ENCODE assay signal across 8 cellular contexts in genomic region chr1:151251656-151252470, GRCh38. TPM values are rescaled to one million over a fixed set of nuclear protein-coding genes. Genes with fewer than 3 reads are reported as not detected.
DNase-seq lines count a peak whose midpoint lies in the region; ATAC-seq and TF ChIP-seq lines count a peak whose summit lies in the region.

No MANE protein-coding gene starts in this region.

- no peak overlapping the region for H3K27ac Mint-ChIP-seq in activated T-helper 2 cell treated with anti-CD3 and anti-CD28 coated beads, Interferon-gamma antibody, Interleukin-2, Interleukin-4, amounts not matched to agents 10 μg/mL and 5 μg/mL and 100 μg/mL, durations not matched to agents 14 hours and 24 hours and 36 hours

- WGBS in transverse colon (ENCODE audit: low coverage in 1 of 2), 2 donors, result 50 to 66% methylated on average over 8 to 16 of the region's 16 CpGs

- TF ChIP-seq CTCF in GM12873 (IDR thresholded peaks at IDR 0.05; ENCODE audit: insufficient read depth, low read depth, low read length, missing control alignments) (peak; percentile 88), MM.1S (IDR thresholded peaks at IDR 0.05; ENCODE audit: low read length) (peak; percentile 96), foreskin fibroblast (IDR thresholded peaks at IDR 0.05; ENCODE audit: low read depth, low read length) (peak; percentile 77), osteoblast (IDR thresholded peaks at IDR 0.05; ENCODE audit: extremely low read depth, low read depth, low read length) (peak; percentile 88), transverse colon (IDR thresholded peaks at IDR 0.05) (peak; percentile 77 to 88 (median 83))

- H3K9me3 ChIP-seq in MM.1S (replicated peaks; ENCODE audit: insufficient read depth, low read length) (no peaks in the 10 kb centered on the region), osteoblast (ENCODE audit: low read depth, low read length) (no peaks in the 10 kb centered on the region), transverse colon (no peaks in the 10 kb centered on the region)

- H3K27me3 Mint-ChIP-seq in activated T-helper 2 cell treated with anti-CD3 and anti-CD28 coated beads, Interferon-gamma antibody, Interleukin-2, Interleukin-4, amounts not matched to agents 10 μg/mL and 5 μg/mL and 100 μg/mL, durations not matched to agents 14 hours and 24 hours and 36 hours (ENCODE audit: low read depth), result no peaks in the 10 kb centered on the region

- H3K4me1 Mint-ChIP-seq in activated T-helper 2 cell treated with anti-CD3 and anti-CD28 coated beads, Interferon-gamma antibody, Interleukin-2, Interleukin-4, amounts not matched to agents 10 μg/mL and 5 μg/mL and 100 μg/mL, durations not matched to agents 14 hours and 24 hours and 36 hours (ENCODE audit: low read depth), result peaks cover 12% of the 10 kb centered on the region

- H3K27ac ChIP-seq in MM.1S (ENCODE audit: low read length), result no peak overlapping the region
- H3K27ac ChIP-seq in osteoblast (ENCODE audit: low read depth, low read length), result no peak overlapping the region
- H3K27ac ChIP-seq in transverse colon, result no peak overlapping the region

- no peaks in the 10 kb centered on the region for H4K20me1 ChIP-seq in MM.1S (ENCODE audit: insufficient read depth, low read length)
- H4K20me1 ChIP-seq in osteoblast (ENCODE audit: insufficient read depth, low read length), result peaks cover 11% of the 10 kb centered on the region

- no peaks in the 10 kb centered on the region for H3K9me3 Mint-ChIP-seq in activated T-helper 2 cell treated with anti-CD3 and anti-CD28 coated beads, Interferon-gamma antibody, Interleukin-2, Interleukin-4, amounts not matched to agents 10 μg/mL and 5 μg/mL and 100 μg/mL, durations not matched to agents 14 hours and 24 hours and 36 hours

- TF ChIP-seq POLR2A in transverse colon (IDR thresholded peaks at IDR 0.05), result no peak

- H3K79me2 ChIP-seq in MM.1S (ENCODE audit: low read length), result peaks cover 25% of the 10 kb centered on the region
- H3K79me2 ChIP-seq in osteoblast (ENCODE audit: insufficient read depth, low read length), result peaks cover 21% of the 10 kb centered on the region

- peak; percentile 89 for DNase-seq in MM.1S
- peak; percentile 88 for DNase-seq in RPMI8226
- DNase-seq in activated T-helper 2 cell treated with anti-CD3 and anti-CD28 coated beads, Interferon-gamma antibody, Interleukin-2, Interleukin-4, amounts not matched to agents 10 μg/mL and 5 μg/mL and 100 μg/mL, durations not matched to agents 14 hours and 24 hours and 36 hours (ENCODE audit: low spot score), result peak; percentile 44
- DNase-seq in foreskin fibroblast, result peak; percentile 71 to 89
- peak; percentile 92 for DNase-seq in osteoblast (ENCODE audit: insufficient read length, low spot score, missing footprints)
- DNase-seq in transverse colon, result peak; percentile 66

- intact Hi-C loops in activated T-helper 2 cell treated with anti-CD3 and anti-CD28 coated beads, Interferon-gamma antibody, Interleukin-2, Interleukin-4, amounts not matched to agents 10 μg/mL and 5 μg/mL and 100 μg/mL, durations not matched to agents 14 hours and 24 hours and 36 hours (cut with micrococcal nuclease), result loop anchor here (1.0 to 10.0 kb wide), 3 partner anchors 56 to 247 kb away; partner anchors contain the start of genes GABPB2, MINDY1 and PRUNE1
- intact Hi-C loops in transverse colon (cut with DNase I; ENCODE audit: low total_unique reads), result loop anchor here (5.0 kb wide), 1 partner anchor 55 kb away; the partner anchor contains the start of gene PIP5K1A

- in situ Hi-C loops in transverse colon (cut with MboI; ENCODE audit: low pct_ligation_motif_present in 1 of 4, low pct_unique_long_range_greater_than_20kb in 1 of 4, low sequenced_read_pairs in 3 of 4), result no loop called here

- peaks cover 13% of the 10 kb centered on the region for H3F3A ChIP-seq in MM.1S (ENCODE audit: insufficient read depth, low read length)

- no peak overlapping the region for H3K9ac ChIP-seq in MM.1S (ENCODE audit: low read length)

- no peak for ATAC-seq in HG03097 (IDR thresholded peaks at IDR 0.05; ENCODE audit: low FRiP score, unreplicated experiment)

- no peak for TF ChIP-seq EP300 in transverse colon (IDR thresholded peaks at IDR 0.05; ENCODE audit: low read depth)

- H3K27me3 ChIP-seq in MM.1S (replicated peaks; ENCODE audit: insufficient read depth, low read length) (no peaks in the 10 kb centered on the region), osteoblast (ENCODE audit: insufficient read depth, low read length) (no peaks in the 10 kb centered on the region), transverse colon (no peaks in the 10 kb centered on the region)

- peaks cover 45% of the 10 kb centered on the region for H3K36me3 Mint-ChIP-seq in activated T-helper 2 cell treated with anti-CD3 and anti-CD28 coated beads, Interferon-gamma antibody, Interleukin-2, Interleukin-4, amounts not matched to agents 10 μg/mL and 5 μg/mL and 100 μg/mL, durations not matched to agents 14 hours and 24 hours and 36 hours (ENCODE audit: low read depth)

- no peak overlapping the region for H3K4me3 ChIP-seq in MM.1S (ENCODE audit: low read length)
- H3K4me3 ChIP-seq in foreskin fibroblast (ENCODE audit: low read depth in 1 of 2, low read length in 2 of 2), result no peak overlapping the region
- H3K4me3 ChIP-seq in osteoblast (ENCODE audit: insufficient read depth, low read length), result no peak overlapping the region
- no peak overlapping the region for H3K4me3 ChIP-seq in transverse colon

- no peak overlapping the region for H3K4me2 ChIP-seq in MM.1S (ENCODE audit: low read depth, low read length)
- no peak overlapping the region for H3K4me2 ChIP-seq in osteoblast (ENCODE audit: insufficient read depth, low read length)

- H3K9me2 ChIP-seq in MM.1S (replicated peaks; ENCODE audit: insufficient read depth, low read length), result no peaks in the 10 kb centered on the region

- H3K4me1 ChIP-seq in MM.1S (ENCODE audit: low read length) (no peaks in the 10 kb centered on the region), osteoblast (ENCODE audit: insufficient read depth, low read length) (peaks cover 9% of the 10 kb centered on the region), transverse colon (peaks cover 6 to 14% (median 10%) of the 10 kb centered on the region in 4 donors)

- H3K4me3 Mint-ChIP-seq in activated T-helper 2 cell treated with anti-CD3 and anti-CD28 coated beads, Interferon-gamma antibody, Interleukin-2, Interleukin-4, amounts not matched to agents 10 μg/mL and 5 μg/mL and 100 μg/mL, durations not matched to agents 14 hours and 24 hours and 36 hours (ENCODE audit: low read depth), result no peak overlapping the region

- H2AFZ ChIP-seq in MM.1S (ENCODE audit: low read length) (no peak overlapping the region), osteoblast (ENCODE audit: low read length) (no peak overlapping the region)

- H3K36me3 ChIP-seq in MM.1S (replicated peaks; ENCODE audit: insufficient read depth, low read length) (peaks cover 6% of the 10 kb centered on the region; the same call in 1 of the 2 replicates), osteoblast (ENCODE audit: insufficient read depth, low read length) (peaks cover 34% of the 10 kb centered on the region), transverse colon (peaks cover 0 to 20% (median 10%) of the 10 kb centered on the region in 4 donors)

RNA-seq across cellular contexts. Expression of gene PSMD4, which starts 2.7 kb away (rescaled TPM):
- total RNA-seq in activated T-helper 2 cell treated with anti-CD3 and anti-CD28 coated beads, Interferon-gamma antibody, Interleukin-2, Interleukin-4, amounts not matched to agents 10 μg/mL and 5 μg/mL and 100 μg/mL, durations not matched to agents 14 hours and 24 hours and 36 hours, result 271 and 280 TPM in 2 replicates
- total RNA-seq in osteoblast (140 and 150 TPM in 2 replicates), transverse colon (100 to 1,000 TPM in 1 of 4 donors, 10 to 100 TPM in 3; 41.9 to 111 (median 79.5) TPM)

RNA-seq across cellular contexts. Expression of gene ZNF687, which starts 30.2 kb away (rescaled TPM):
- total RNA-seq in activated T-helper 2 cell treated with anti-CD3 and anti-CD28 coated beads, Interferon-gamma antibody, Interleukin-2, Interleukin-4, amounts not matched to agents 10 μg/mL and 5 μg/mL and 100 μg/mL, durations not matched to agents 14 hours and 24 hours and 36 hours, result 25.0 and 25.3 TPM in 2 replicates
- total RNA-seq in osteoblast, result 15.9 and 16.5 TPM in 2 replicates
- 10 to 100 TPM; 24.5 to 41.9 (median 31.5) TPM for total RNA-seq in transverse colon

RNA-seq across cellular contexts. Expression of gene PIP5K1A, which starts 53.5 kb away (rescaled TPM):
- 82.2 and 83.9 TPM in 2 replicates for total RNA-seq in activated T-helper 2 cell treated with anti-CD3 and anti-CD28 coated beads, Interferon-gamma antibody, Interleukin-2, Interleukin-4, amounts not matched to agents 10 μg/mL and 5 μg/mL and 100 μg/mL, durations not matched to agents 14 hours and 24 hours and 36 hours
- total RNA-seq in osteoblast, result 64.5 and 67.7 TPM in 2 replicates
- 10 to 100 TPM; 46.7 to 78.2 (median 59.4) TPM for total RNA-seq in transverse colon
